In genomic region chr3:185815391-185816282, GRCh38 we compare ENCODE assay signal across 11 cellular contexts. TPM values are rescaled to one million over a fixed set of nuclear protein-coding genes. Genes with fewer than 3 reads are reported as not detected.
DNase-seq lines count a peak whose midpoint lies in the region; ATAC-seq and TF ChIP-seq lines count a peak whose summit lies in the region.
"Had no signal": no experiment of that assay in that cellular context is flagged by ENCODE, and none has a peak within 500 bp of the region (broad histone marks: within the 10 kb centered on the region; RNA-seq: fewer than 3 reads in every experiment).

No MANE protein-coding gene starts in this region.

- peaks cover 90% of the 10 kb centered on the region for H3K79me2 ChIP-seq in fibroblast of lung (ENCODE audit: control insufficient read depth, insufficient read depth, low read length)

- ATAC-seq in Panc1, result peak; percentile 76
- peak; percentile 79 for ATAC-seq in omental fat pad (ENCODE audit: low FRiP score)
- no peak for ATAC-seq in GM19328 (IDR thresholded peaks at IDR 0.05; ENCODE audit: unreplicated experiment)
- ATAC-seq in left lung, result no peak
- ATAC-seq: activated CD8-positive, alpha-beta T cell treated with anti-CD3 and anti-CD28 coated beads, Interleukin-2, amount 10 ng/mL, durations not matched to agents 7 days and 5 days had no signal

- no peaks in the 10 kb centered on the region for H4K20me1 ChIP-seq in fibroblast of lung (ENCODE audit: control insufficient read depth, extremely low read depth, insufficient read depth, low read length)

- DNase-seq in Panc1 (ENCODE audit: low read depth, low spot score) (no peak), fibroblast of lung (ENCODE audit: low read depth in 2 of 2) (peak; percentile 33 to 57), omental fat pad (ENCODE audit: low spot score) (no peak), NCI-H748 (lab: John Stamatoyannopoulos, UW; ENCODE audit: unreplicated experiment) (no peak), left lung (no peak)
- DNase-seq: activated CD8-positive, alpha-beta T cell treated with anti-CD3 and anti-CD28 coated beads, Interleukin-2, amount 10 ng/mL, durations not matched to agents 7 days and 5 days; anterior cingulate cortex had no signal

- no peak overlapping the region for H3K9ac ChIP-seq in fibroblast of lung (ENCODE audit: insufficient read depth, low read length)

- H3K4me3 ChIP-seq in HEK293 (ENCODE audit: low read depth, low read length) (no peak overlapping the region), Panc1 (ENCODE audit: low read depth in 2 of 2, low read length in 2 of 2) (peak overlapping the region; percentile 5 to 41; a peak in 3 of 4 replicates), fibroblast of lung (replicated peaks in 1 of 4; ENCODE audit: control extremely low read depth in 1 of 4, insufficient read depth in 1 of 4, low read depth in 3 of 4, low read length in 4 of 4) (peak overlapping the region in 1 of 4 experiments; percentile 10), left lung (no peak overlapping the region)
- H3K4me3 ChIP-seq: lung, skin epidermis had no signal

- no peak overlapping the region for H3K27ac ChIP-seq in HEK293 (ENCODE audit: extremely low read depth, low read depth, low read length)
- peak overlapping the region; percentile 85 for H3K27ac ChIP-seq in Panc1 (ENCODE audit: low read length)
- H3K27ac ChIP-seq in fibroblast of lung (ENCODE audit: insufficient read depth, low read length), result no peak overlapping the region
- no peak overlapping the region for H3K27ac ChIP-seq in left lung
- H3K27ac ChIP-seq: skin epidermis had no signal

- TF ChIP-seq CTCF in HEK293 (tag by site-specific recombination; IDR thresholded peaks at IDR 0.05) (no peak), Panc1 (IDR thresholded peaks at IDR 0.05) (no peak), fibroblast of lung (conservative IDR thresholded peaks at IDR 0.05 in 1 of 2, IDR thresholded peaks at IDR 0.05 in 1 of 2; ENCODE audit: low read depth in 1 of 2, low read length in 2 of 2) (no peak), omental fat pad (IDR thresholded peaks at IDR 0.05) (no peak), left lung (IDR thresholded peaks at IDR 0.05) (no peak)

- H3K9me3 ChIP-seq in HEK293 (ENCODE audit: control insufficient read depth, insufficient read depth, low read depth, low read length) (no peaks in the 10 kb centered on the region), Panc1 (ENCODE audit: control insufficient read depth, insufficient read depth, low read depth, low read length) (no peaks in the 10 kb centered on the region), fibroblast of lung (ENCODE audit: control insufficient read depth, insufficient read depth, low read depth, low read length) (no peaks in the 10 kb centered on the region), left lung (no peaks in the 10 kb centered on the region)

- H3K4me2 ChIP-seq in fibroblast of lung (ENCODE audit: extremely low read depth, insufficient read depth, low read length), result peak overlapping the region; percentile 49

- no peaks in the 10 kb centered on the region for H3K36me3 ChIP-seq in HEK293 (ENCODE audit: control insufficient read depth in 2 of 2, insufficient read depth in 1 of 2, low read length in 2 of 2)
- no peaks in the 10 kb centered on the region for H3K36me3 ChIP-seq in Panc1 (ENCODE audit: control insufficient read depth, insufficient read depth, low read length)
- H3K36me3 ChIP-seq in fibroblast of lung (ENCODE audit: control insufficient read depth, insufficient read depth, low read length), result no peaks in the 10 kb centered on the region
- no peaks in the 10 kb centered on the region for H3K36me3 ChIP-seq in left lung

- intact Hi-C loops in Panc1 (cut with micrococcal nuclease; ENCODE audit: unreplicated experiment), result loop anchor here (5.0 to 10.0 kb wide), 2 partner anchors 78 to 119 kb away; partner anchors contain the start of gene TRA2B
- intact Hi-C loops in left lung (cut with DNase I), result no loop called here

- H3K27me3 ChIP-seq in Panc1 (ENCODE audit: control insufficient read depth, insufficient read depth, low read length) (no peaks in the 10 kb centered on the region), fibroblast of lung (ENCODE audit: control insufficient read depth, insufficient read depth, low read length) (no peaks in the 10 kb centered on the region), left lung (peaks cover 0 to 9% of the 10 kb centered on the region in 2 donors)

- peaks cover 7% of the 10 kb centered on the region; the same call in 1 of the 2 replicates for H3K4me1 ChIP-seq in HEK293 (ENCODE audit: control insufficient read depth, insufficient read depth, low read length)
- H3K4me1 ChIP-seq in Panc1 (ENCODE audit: control insufficient read depth, insufficient read depth, low read length), result peaks cover 92% of the 10 kb centered on the region
- peaks cover 24% of the 10 kb centered on the region for H3K4me1 ChIP-seq in fibroblast of lung (ENCODE audit: control insufficient read depth, extremely low read depth, insufficient read depth, low read length)
- peaks cover 0 to 25% of the 10 kb centered on the region in 2 donors for H3K4me1 ChIP-seq in left lung

- CTCF ChIA-PET in HEK293 (lab: Yijun Ruan, JAX), result interaction anchor here (0.8 to 1.3 kb wide), 2 partner anchors 36 to 80 kb away, joined by 3 to 4 read pairs; no protein-coding TSS in a partner anchor
- CTCF ChIA-PET in Panc1 (lab: Charles Lee), result interaction anchor here (0.6 kb wide), 1 partner anchor 89 kb away, joined by 3 read pairs; no protein-coding TSS in a partner anchor

- BruUV-seq in Panc1 (replicated peaks; lab: Mats Ljungman, UMichigan), result no TSS peak

- POLR2A ChIA-PET in HEK293 (lab: Yijun Ruan, JAX) (no interaction called here), Panc1 (lab: Charles Lee) (no interaction called here)

- in situ Hi-C loops in Panc1 (cut with HindIII; ENCODE audit: low pct_unique_long_range_greater_than_20kb, low sequenced_read_pairs), result no loop called here

- H2AFZ ChIP-seq in fibroblast of lung (ENCODE audit: low read length), result no peak overlapping the region

TF ChIP-seq in HEK293, 187 proteins besides CTCF, POLR2A, EP300 and RAD21 (continues in another document):
- no peak for TF ChIP-seq GLI4 (tag by site-specific recombination; IDR thresholded peaks at IDR 0.05)
- TF ChIP-seq TSHZ1 (tag by site-specific recombination; IDR thresholded peaks at IDR 0.05; ENCODE audit: borderline replicate concordance), result no peak
- peak; percentile 9; the same call in 1 of the 2 replicates for TF ChIP-seq PRDM1 (tag by site-specific recombination; IDR thresholded peaks at IDR 0.05)
- peak; percentile 92 for TF ChIP-seq PRDM10 (tag by site-specific recombination; IDR thresholded peaks at IDR 0.05)
- 0 out of 2 replicates have a peak, but pooled peaks have one; percentile 32 for TF ChIP-seq SCRT2 (tag by site-specific recombination; IDR thresholded peaks at IDR 0.05)

RNA-seq across cellular contexts. Expression of gene IGF2BP2, which starts 9.2 kb away (rescaled TPM):
- total RNA-seq in Panc1 (2021; ENCODE audit: unreplicated experiment) (97.8 TPM), fibroblast of lung (26.2 and 46.1 TPM in 2 replicates), omental fat pad (10 to 100 TPM in 3 of 4 donors, 1 to 10 TPM in 1; 7.3 to 48.9 (median 18.7) TPM), left lung (10 to 100 TPM; 16.8 to 17.6 TPM)
- 55.9 TPM for polyA plus RNA-seq in Panc1 (2012; ENCODE audit: insufficient read length)
- polyA plus RNA-seq in fibroblast of lung, result 5.5 and 7.1 TPM in 2 replicates
- polyA plus RNA-seq in fibroblast of lung (2012), result 72.6 and 75.1 TPM in 2 replicates
- 26.0 and 30.6 TPM in 2 replicates for polyA minus RNA-seq in fibroblast of lung (ENCODE audit: low replicate concordance)

Comparison
In these comparisons a context has a peak if more than half of its experiments do, and no peak if none do; other contexts are left out.
1. H3K4me3 ChIP-seq: peak in Panc1 (2 of 2); none in HEK293 (single experiment) and left lung (0 of 2).
2. ATAC-seq: peak in Panc1 (single experiment) and omental fat pad (single experiment); none in GM19328 (single experiment) and left lung (single experiment).
3. DNase-seq: peak in fibroblast of lung (2 of 2); none in Panc1 (single experiment), omental fat pad (single experiment), NCI-H748 (single experiment) and left lung (0 of 2).